1 cellular context compared by ENCODE assay signal in genomic region chr5:176837707-176838115, GRCh38.
TF ChIP-seq lines count a peak whose summit lies in the region.

No MANE protein-coding gene starts in this region.

TF ChIP-seq in GM12878, 131 proteins besides CTCF, POLR2A, EP300 and RAD21 (continued from another document and continues in another):
- TF ChIP-seq MLLT1 (IDR thresholded peaks at IDR 0.05) (no peak), JUND (IDR thresholded peaks at IDR 0.05; ENCODE audit: low read depth, low read length) (no peak), TBL1XR1 (IDR thresholded peaks at IDR 0.05; ENCODE audit: low read depth, low read length) (no peak), BRCA1 (IDR thresholded peaks at IDR 0.05; ENCODE audit: low read depth, low read length) (no peak), SUZ12 (IDR thresholded peaks at IDR 0.05; ENCODE audit: unreplicated experiment) (no peak), IKZF2 (IDR thresholded peaks at IDR 0.05) (no peak), SMAD5 (IDR thresholded peaks at IDR 0.05; ENCODE audit: low read depth) (no peak), HDAC2 (IDR thresholded peaks at IDR 0.05) (peak; percentile 87; the same call in 1 of the 2 replicates), ZNF274 (IDR thresholded peaks at IDR 0.05; ENCODE audit: insufficient read depth, insufficient read length) (no peak), ATF7 (IDR thresholded peaks at IDR 0.05; ENCODE audit: low read depth) (no peak), ZNF687 (IDR thresholded peaks at IDR 0.05) (no peak), SUPT20H (IDR thresholded peaks at IDR 0.05; ENCODE audit: borderline replicate concordance, control insufficient read depth, low read depth, low read length) (no peak), SREBF2 (IDR thresholded peaks at IDR 0.05; ENCODE audit: low read length) (no peak), E2F8 (IDR thresholded peaks at IDR 0.05; ENCODE audit: low read depth, partially characterized antibody) (no peak), RFX5 (IDR thresholded peaks at IDR 0.05; ENCODE audit: low read depth, low read length) (no peak), SMARCA5 (IDR thresholded peaks at IDR 0.05) (no peak), ETV6 (conservative IDR thresholded peaks at IDR 0.05 in 1 of 2, IDR thresholded peaks at IDR 0.05 in 1 of 2; ENCODE audit: borderline replicate concordance in 1 of 2, low read depth in 1 of 2) (no peak), IRF5 (IDR thresholded peaks at IDR 0.05; ENCODE audit: borderline replicate concordance) (no peak), RUNX3 (IDR thresholded peaks at IDR 0.05; ENCODE audit: low read length) (peak; percentile 27; the same call in 1 of the 2 replicates), CHD2 (IDR thresholded peaks at IDR 0.05; ENCODE audit: borderline replicate concordance, low read depth, low read length) (no peak), MYC (IDR thresholded peaks at IDR 0.05; ENCODE audit: insufficient read depth, insufficient read length, insufficient replicate concordance, low read length, severe bottlenecking) (no peak), REST (IDR thresholded peaks at IDR 0.05; ENCODE audit: low read depth, low read length) (peak; percentile 100), NFXL1 (IDR thresholded peaks at IDR 0.05; ENCODE audit: borderline replicate concordance) (no peak), SKIL (IDR thresholded peaks at IDR 0.05; ENCODE audit: low read depth, poor library complexity, severe bottlenecking) (no peak), USF2 (IDR thresholded peaks at IDR 0.05; ENCODE audit: borderline replicate concordance, low read depth, low read length) (no peak), BHLHE40 (IDR thresholded peaks at IDR 0.05; ENCODE audit: borderline replicate concordance in 1 of 2, low read depth in 2 of 2, low read length in 1 of 2) (peak; percentile 54 to 75; a peak in 2 of 4 replicates), PBX3 (IDR thresholded peaks at IDR 0.05; ENCODE audit: insufficient replicate concordance, low read depth, low read length) (no peak), NR2F1 (conservative IDR thresholded peaks at IDR 0.05) (no peak), KAT2A (conservative IDR thresholded peaks at IDR 0.05; ENCODE audit: control insufficient read depth, low read depth, low read length) (no peak), NFIC (IDR thresholded peaks at IDR 0.05; ENCODE audit: low read depth, low read length) (no peak), DPF2 (IDR thresholded peaks at IDR 0.05) (no peak), MTA3 (IDR thresholded peaks at IDR 0.05; ENCODE audit: borderline replicate concordance, low read length) (no peak), ZNF207 (IDR thresholded peaks at IDR 0.05; ENCODE audit: borderline replicate concordance) (no peak), MYB (IDR thresholded peaks at IDR 0.05; ENCODE audit: borderline replicate concordance, low read depth, low read length) (no peak), POU2F2 (IDR thresholded peaks at IDR 0.05; ENCODE audit: borderline replicate concordance, low read depth, low read length) (no peak), SREBF1 (IDR thresholded peaks at IDR 0.05; ENCODE audit: low read length) (peak; percentile 87), RBBP5 (conservative IDR thresholded peaks at IDR 0.05) (no peak), MXI1 (IDR thresholded peaks at IDR 0.05; ENCODE audit: low read depth, low read length) (peak; percentile 97), BCLAF1 (IDR thresholded peaks at IDR 0.05) (no peak)
